In the genomic region with DNA sequence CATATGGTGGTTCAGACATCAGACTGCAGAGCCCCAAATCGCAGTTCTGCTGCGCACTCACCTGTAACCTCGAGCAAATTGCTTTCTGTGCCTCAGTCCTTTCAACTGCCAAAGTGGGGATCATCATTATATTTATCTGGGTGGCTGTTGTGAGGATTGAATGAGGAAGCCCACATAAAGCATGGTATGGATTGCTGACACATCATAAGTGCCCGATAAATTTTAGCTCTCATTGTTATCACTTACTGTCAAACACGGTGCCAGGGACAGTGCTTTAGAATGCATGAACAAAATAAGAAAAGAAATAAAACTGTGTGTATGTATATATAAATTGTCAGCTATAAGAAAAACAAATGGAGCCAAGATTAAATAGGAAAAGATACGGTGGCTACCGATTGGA, we compare ENCODE assay signal across 8 cellular contexts.
"Had no signal": no experiment of that assay in that cellular context is flagged by ENCODE, and none has a peak within 500 bp of the region (broad histone marks: within the 10 kb centered on the region; RNA-seq: fewer than 3 reads in every experiment).

No MANE protein-coding gene starts in this region.

- DNase-seq: GM23248, GOT3, H7, HFFc6, KG1 had no signal

- ATAC-seq: HCT116 had no signal

- H3K36me3 ChIP-seq: HAP-1 had no signal

- H3K9ac ChIP-seq: GM23248 had no signal

- H2AFZ ChIP-seq: GM23248 had no signal

- H3K27ac ChIP-seq: GM23248 had no signal

- H3K9me3 ChIP-seq: HAP-1 had no signal

- H3K4me3 ChIP-seq: GM23248, HAP-1 had no signal

- FAIRE-seq: HTR-8/SVneo had no signal
